In genomic region chr1:154839691-154840090, GRCh38 we compare ENCODE assay signal across 21 cellular contexts. TPM values are rescaled to one million over a fixed set of nuclear protein-coding genes. Genes with fewer than 3 reads are reported as not detected.
DNase-seq lines count a peak whose midpoint lies in the region; FAIRE-seq and TF ChIP-seq lines count a peak whose summit lies in the region.
"Had no signal": no experiment of that assay in that cellular context is flagged by ENCODE, and none has a peak within 500 bp of the region (broad histone marks: within the 10 kb centered on the region; RNA-seq: fewer than 3 reads in every experiment).

No MANE protein-coding gene starts in this region.

- H3K36me3 ChIP-seq in A673 (ENCODE audit: insufficient read depth, low read length, poor library complexity, severe bottlenecking) = no peaks in the 10 kb centered on the region
- H3K36me3 ChIP-seq in DOHH2 (ENCODE audit: control insufficient read depth, low read length) = peaks cover 79% of the 10 kb centered on the region
- no peaks in the 10 kb centered on the region for H3K36me3 ChIP-seq in astrocyte (ENCODE audit: insufficient read depth, low read length)
- no peaks in the 10 kb centered on the region for H3K36me3 ChIP-seq in mammary epithelial cell (ENCODE audit: insufficient read depth, low read length)
- H3K36me3 ChIP-seq: right lobe of liver, thoracic aorta had no signal

- H3K27me3 ChIP-seq in A673 (replicated peaks; ENCODE audit: insufficient read depth, low read depth, low read length, poor library complexity) (no peaks in the 10 kb centered on the region), DOHH2 (ENCODE audit: control insufficient read depth, low read length) (no peaks in the 10 kb centered on the region), astrocyte (ENCODE audit: insufficient read depth, low read length) (no peaks in the 10 kb centered on the region), mammary epithelial cell (ENCODE audit: insufficient read depth, low read length) (peaks cover 1% of the 10 kb centered on the region)
- H3K27me3 ChIP-seq: right lobe of liver had no signal

- DNase-seq in A673 (ENCODE audit: low spot score) (no peak), astrocyte (ENCODE audit: low read depth) (peak; percentile 7), mesothelial cell of epicardium (ENCODE audit: low spot score in 2 of 2, unreplicated experiment in 2 of 2) (no peak), T1000 (lab: John Stamatoyannopoulos, UW) (no peak), NCI-H2029 treated with DMSO at 0.1 percent for 48 hours (lab: John Stamatoyannopoulos, UW) (no peak), mammary epithelial cell (no peak), SHP77 treated with DMSO at 0.1 percent for 48 hours (lab: John Stamatoyannopoulos, UW) (no peak)
- DNase-seq: activated CD4-positive, alpha-beta T cell treated with anti-CD3 and anti-CD28 coated beads, Interleukin-2, amount 50 U/mL, for 48 hours; activated naive CD4-positive, alpha-beta T cell; Calu3; GDM1; HCEC 1CT; left cardiac atrium; NCI-H1436 treated with DMSO at 0.1 percent for 48 hours; right lobe of liver had no signal

- dilution Hi-C loops in mammary epithelial cell (cut with HindIII; ENCODE audit: low sequenced_read_pairs) = no loop called here

- H3K27ac Mint-ChIP-seq in astrocyte (ENCODE audit: unreplicated experiment) (no peak overlapping the region), mesothelial cell of epicardium (peak overlapping the region; percentile 73)
- H3K27ac Mint-ChIP-seq: stimulated activated effector memory CD8-positive, alpha-beta T cell treated with anti-CD3 and anti-CD28 coated beads, Interleukin-12 subunit alpha, Interleukin-12 subunit beta, amount 100 ng/mL, for 72 hours had no signal

- H3K9me3 Mint-ChIP-seq in astrocyte (ENCODE audit: unreplicated experiment) (no peaks in the 10 kb centered on the region), mesothelial cell of epicardium (no peaks in the 10 kb centered on the region)
- H3K9me3 Mint-ChIP-seq: central memory CD8-positive, alpha-beta T cell; stimulated activated effector memory CD8-positive, alpha-beta T cell treated with anti-CD3 and anti-CD28 coated beads, Interleukin-12 subunit alpha, Interleukin-12 subunit beta, amount 100 ng/mL, for 72 hours had no signal

- peaks cover 26% of the 10 kb centered on the region for H3K4me1 ChIP-seq in A673 (ENCODE audit: insufficient read depth, low read length, poor library complexity, severe bottlenecking)
- peaks cover 84% of the 10 kb centered on the region for H3K4me1 ChIP-seq in DOHH2 (ENCODE audit: control insufficient read depth, low read length)
- H3K4me1 ChIP-seq in astrocyte (ENCODE audit: insufficient read depth, low read length) = peaks cover 4% of the 10 kb centered on the region
- H3K4me1 ChIP-seq in mammary epithelial cell (ENCODE audit: insufficient read depth, low read length) = no peaks in the 10 kb centered on the region
- H3K4me1 ChIP-seq: right lobe of liver had no signal

- no peaks in the 10 kb centered on the region for H3K9me2 ChIP-seq in DOHH2 (replicated peaks; ENCODE audit: control insufficient read depth, low read length)

- H3K9me3 ChIP-seq in A673 (ENCODE audit: low read depth, low read length, poor library complexity, severe bottlenecking) = no peaks in the 10 kb centered on the region
- H3K9me3 ChIP-seq in DOHH2 (ENCODE audit: control insufficient read depth, insufficient read depth, low read length) = no peaks in the 10 kb centered on the region
- no peaks in the 10 kb centered on the region for H3K9me3 ChIP-seq in astrocyte (ENCODE audit: insufficient read depth, low read depth, low read length)
- no peaks in the 10 kb centered on the region for H3K9me3 ChIP-seq in mammary epithelial cell (replicated peaks; ENCODE audit: insufficient read depth, low read length)
- H3K9me3 ChIP-seq: right lobe of liver, thoracic aorta had no signal

- FAIRE-seq in astrocyte (lab: Jason Lieb, UNC) = no peak
- FAIRE-seq: GM12878 had no signal

- H4K20me1 ChIP-seq in DOHH2 (ENCODE audit: control insufficient read depth, insufficient read depth, low read depth, low read length) (peaks cover 56% of the 10 kb centered on the region), astrocyte (ENCODE audit: insufficient read depth, low read length) (no peaks in the 10 kb centered on the region), mammary epithelial cell (ENCODE audit: insufficient read depth, low read length) (no peaks in the 10 kb centered on the region)

- peak overlapping the region; percentile 71 for H3K27ac ChIP-seq in A673 (ENCODE audit: low read depth, low read length, poor library complexity, severe bottlenecking)
- H3K27ac ChIP-seq in DOHH2 (ENCODE audit: low read depth, low read length) = 0 out of 2 replicates have a peak overlapping the region, but pooled peaks have one; percentile 22
- no peak overlapping the region for H3K27ac ChIP-seq in astrocyte (ENCODE audit: low read depth, low read length)
- H3K27ac ChIP-seq in mammary epithelial cell (ENCODE audit: insufficient read depth, low read depth, low read length) = no peak overlapping the region
- H3K27ac ChIP-seq: RWPE1, thoracic aorta had no signal

- H3K27me3 Mint-ChIP-seq in astrocyte (ENCODE audit: low read depth, unreplicated experiment) (peaks cover 29% of the 10 kb centered on the region), mesothelial cell of epicardium (ENCODE audit: low read depth) (peaks cover 13% of the 10 kb centered on the region)

- peaks cover 12% of the 10 kb centered on the region for H3K4me1 Mint-ChIP-seq in astrocyte (ENCODE audit: low read depth, unreplicated experiment)
- peaks cover 21% of the 10 kb centered on the region for H3K4me1 Mint-ChIP-seq in mesothelial cell of epicardium
- H3K4me1 Mint-ChIP-seq: central memory CD8-positive, alpha-beta T cell; stimulated activated effector memory CD8-positive, alpha-beta T cell treated with anti-CD3 and anti-CD28 coated beads, Interleukin-12 subunit alpha, Interleukin-12 subunit beta, amount 100 ng/mL, for 72 hours had no signal

- H3K36me3 Mint-ChIP-seq in astrocyte (ENCODE audit: low read depth, unreplicated experiment) = no peaks in the 10 kb centered on the region
- H3K36me3 Mint-ChIP-seq in mesothelial cell of epicardium = no peaks in the 10 kb centered on the region
- H3K36me3 Mint-ChIP-seq: stimulated activated effector memory CD8-positive, alpha-beta T cell treated with anti-CD3 and anti-CD28 coated beads, Interleukin-12 subunit alpha, Interleukin-12 subunit beta, amount 100 ng/mL, for 72 hours had no signal

- no peak overlapping the region for H2AFZ ChIP-seq in astrocyte (ENCODE audit: low read depth, low read length)
- H2AFZ ChIP-seq in mammary epithelial cell (ENCODE audit: low read depth, low read length) = no peak overlapping the region

- H3K9ac ChIP-seq in astrocyte (ENCODE audit: low read length) (no peak overlapping the region), mammary epithelial cell (ENCODE audit: insufficient read depth, low read length) (no peak overlapping the region)

- TF ChIP-seq CTCF in A673 (conservative IDR thresholded peaks at IDR 0.05; ENCODE audit: low read depth, low read length) (no peak), DOHH2 (IDR thresholded peaks at IDR 0.05; ENCODE audit: low read depth, low read length, poor library complexity, severe bottlenecking) (no peak), astrocyte (IDR thresholded peaks at IDR 0.05; ENCODE audit: insufficient read depth, low read depth, low read length) (no peak), mesothelial cell of epicardium (IDR thresholded peaks at IDR 0.05; ENCODE audit: unreplicated experiment) (no peak), mammary epithelial cell (conservative IDR thresholded peaks at IDR 0.05 in 1 of 2, IDR thresholded peaks at IDR 0.05 in 1 of 2; ENCODE audit: extremely low read depth in 1 of 2, insufficient read depth in 1 of 2, low read depth in 1 of 2, low read length in 2 of 2) (no peak)

- H3K4me2 ChIP-seq in DOHH2 (ENCODE audit: low read length) (no peak overlapping the region), astrocyte (ENCODE audit: low read length) (no peak overlapping the region), mammary epithelial cell (ENCODE audit: insufficient read depth, low read depth, low read length) (no peak overlapping the region)

- peaks cover 7% of the 10 kb centered on the region; the same call in 1 of the 2 replicates for H3F3A ChIP-seq in DOHH2 (ENCODE audit: control insufficient read depth, insufficient read depth)

- BruUV-seq in A673 (replicated peaks; lab: Mats Ljungman, UMichigan) (no TSS peak), mammary epithelial cell (replicated peaks; lab: Mats Ljungman, UMichigan) (no TSS peak)

- H3K4me3 Mint-ChIP-seq in astrocyte (ENCODE audit: unreplicated experiment) = no peak overlapping the region
- H3K4me3 Mint-ChIP-seq in mesothelial cell of epicardium = no peak overlapping the region
- H3K4me3 Mint-ChIP-seq: central memory CD8-positive, alpha-beta T cell; stimulated activated effector memory CD8-positive, alpha-beta T cell treated with anti-CD3 and anti-CD28 coated beads, Interleukin-12 subunit alpha, Interleukin-12 subunit beta, amount 100 ng/mL, for 72 hours had no signal

- intact Hi-C loops in A673 (cut with micrococcal nuclease; ENCODE audit: unreplicated experiment) (no loop called here), mammary epithelial cell (cut with micrococcal nuclease) (no loop called here)

- H3K79me2 ChIP-seq in DOHH2 (ENCODE audit: control insufficient read depth, low read length) (peaks cover 100% of the 10 kb centered on the region), astrocyte (ENCODE audit: insufficient read depth, low read length) (no peaks in the 10 kb centered on the region), mammary epithelial cell (ENCODE audit: insufficient read depth, low read length) (no peaks in the 10 kb centered on the region)

- CTCF ChIA-PET in A673 (lab: Charles Lee) = no interaction called here
- CTCF ChIA-PET in mammary epithelial cell (lab: Charles Lee; ENCODE audit: low non-redundant PET) = no interaction called here

- in situ Hi-C loops in mammary epithelial cell (cut with MboI; ENCODE audit: low sequenced_read_pairs in 2 of 2) = no loop called here

- POLR2A ChIA-PET in A673 (lab: Charles Lee; ENCODE audit: low non-redundant PET) = interaction anchor here (0.6 kb wide), 1 partner anchor 268 kb away, joined by 3 read pairs; no protein-coding TSS in a partner anchor

- H3K4me3 ChIP-seq in A673 (ENCODE audit: low read depth, low read length, poor library complexity, severe bottlenecking) (no peak overlapping the region), DOHH2 (ENCODE audit: low read length) (no peak overlapping the region), astrocyte (ENCODE audit: insufficient read depth, low read depth, low read length) (no peak overlapping the region), mammary epithelial cell (replicated peaks in 1 of 3; ENCODE audit: insufficient read depth in 1 of 3, low read depth in 2 of 3, low read length in 3 of 3) (no peak overlapping the region)
- H3K4me3 ChIP-seq: GM12878, right lobe of liver, thoracic aorta had no signal

- 23% methylated on average over 3 of the region's 3 CpGs for WGBS in mammary epithelial cell (ENCODE audit: low coverage, missing lambda C conversion rate)

RNA-seq across cellular contexts. Expression of gene KCNN3, which starts 30.4 kb away (rescaled TPM):
- total RNA-seq in A673 (2021) (0.73 and 1.5 TPM in 2 replicates), astrocyte (0.46 and 0.66 TPM in 2 replicates), mesothelial cell of epicardium (1.2 to 1.5 TPM (median 1.3 TPM) in 3 replicates), mammary epithelial cell (not detected)
- polyA plus RNA-seq in mammary epithelial cell = 0.03 TPM
- polyA minus RNA-seq in mammary epithelial cell = not detected
- total RNA-seq: Calu3 had no signal

Comparison
In these comparisons a context has a peak if more than half of its experiments do, and no peak if none do; other contexts are left out.
1. H3K27ac ChIP-seq: peak in A673 (single experiment) and DOHH2 (single experiment); none in astrocyte (single experiment) and mammary epithelial cell (single experiment).